ENCODE assay signal across 13 cellular contexts in the genomic region with DNA sequence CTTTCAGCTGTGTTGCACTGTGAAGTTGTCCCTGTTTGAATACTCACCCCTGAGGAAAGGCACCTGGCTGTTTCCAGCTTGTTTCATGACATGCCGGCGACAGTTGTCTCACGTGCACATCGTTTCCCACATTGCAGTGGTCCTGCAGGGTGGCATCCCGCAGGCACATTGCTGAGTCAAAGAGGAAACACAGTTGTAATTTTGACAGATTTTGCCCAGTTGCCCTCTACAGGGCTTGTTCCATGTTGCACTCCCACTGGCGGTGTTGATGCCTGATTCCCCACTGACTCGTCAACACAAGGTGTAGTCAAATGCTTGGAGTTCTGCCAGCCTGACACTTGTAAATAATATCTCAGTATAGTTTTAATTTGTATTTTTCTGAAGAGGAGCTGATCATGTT. TPM values are rescaled to one million over a fixed set of nuclear protein-coding genes. Genes with fewer than 3 reads are reported as not detected.
DNase-seq lines count a peak whose midpoint lies in the region; ATAC-seq and TF ChIP-seq lines count a peak whose summit lies in the region.
"Had no signal": no experiment of that assay in that cellular context is flagged by ENCODE, and none has a peak within 500 bp of the region (broad histone marks: within the 10 kb centered on the region; RNA-seq: fewer than 3 reads in every experiment).

No MANE protein-coding gene starts in this region.

- H3K36me3 Mint-ChIP-seq in endodermal cell (ENCODE audit: low read depth) = peaks cover 2% of the 10 kb centered on the region

- H3K4me1 ChIP-seq in endodermal cell (ENCODE audit: control insufficient read depth, insufficient read depth, low read length) (no peaks in the 10 kb centered on the region), adrenal gland (replicated peaks in 1 of 2) (peaks cover 23 to 30% of the 10 kb centered on the region in 2 donors)

- H3K36me3 ChIP-seq in endodermal cell (ENCODE audit: control insufficient read depth, insufficient read depth, low read length) = no peaks in the 10 kb centered on the region
- H3K36me3 ChIP-seq in adrenal gland (replicated peaks in 1 of 2) = no peaks in the 10 kb centered on the region

- H3K27me3 ChIP-seq in endodermal cell (ENCODE audit: control insufficient read depth, insufficient read depth, low read length, poor library complexity, severe bottlenecking) (no peaks in the 10 kb centered on the region), adrenal gland (no peaks in the 10 kb centered on the region)

- no peak overlapping the region for H3K4me3 Mint-ChIP-seq in endodermal cell
- H3K4me3 Mint-ChIP-seq: stimulated activated naive CD8-positive, alpha-beta T cell treated with anti-CD3 and anti-CD28 coated beads, Interleukin-15, Interleukin-2, amounts not matched to agents 100 ng/mL and 50 ng/mL, for 24 hours had no signal

- H3K27ac ChIP-seq in endodermal cell (ENCODE audit: low read depth, low read length) (no peak overlapping the region), temporal lobe (ENCODE audit: low read depth, low read length) (peak overlapping the region; percentile 19), adrenal gland (no peak overlapping the region)

- ATAC-seq in HG02571 (IDR thresholded peaks at IDR 0.05; ENCODE audit: unreplicated experiment) = no peak

- DNase-seq in SIG-M5 treated with dmso at 0.1 percent for 504 hours (lab: John Stamatoyannopoulos, UW; ENCODE audit: unreplicated experiment) (peak; percentile 14), SIG-M5 (lab: John Stamatoyannopoulos, UW) (no peak), NCI-H2227 (lab: John Stamatoyannopoulos, UW; ENCODE audit: unreplicated experiment) (peak; percentile 28), endodermal cell (no peak), adrenal gland (no peak), retina (no peak)
- DNase-seq: cortex of kidney, head of caudate nucleus, NCI-H1930, T1000 had no signal

- H3K4me1 Mint-ChIP-seq in endodermal cell = peaks cover 10% of the 10 kb centered on the region

- H3K9ac ChIP-seq in endodermal cell (ENCODE audit: extremely low read depth, low read length, poor library complexity, severe bottlenecking) = no peak overlapping the region

- intact Hi-C loops in adrenal gland (cut with DNase I) = no loop called here

- no peaks in the 10 kb centered on the region for H3K9me3 Mint-ChIP-seq in endodermal cell
- H3K9me3 Mint-ChIP-seq: stimulated activated naive CD8-positive, alpha-beta T cell treated with anti-CD3 and anti-CD28 coated beads, Interleukin-15, Interleukin-2, amounts not matched to agents 100 ng/mL and 50 ng/mL, for 24 hours had no signal

- H3K4me3 ChIP-seq in endodermal cell (ENCODE audit: low read length) = no peak overlapping the region
- H3K4me3 ChIP-seq in adrenal gland = no peak overlapping the region

- WGBS in endodermal cell (ENCODE audit: insufficient coverage in 1 of 2, insufficient read length in 1 of 2), 2 experiments = 87 to 92% methylated on average over 7 of the region's 7 CpGs
- 77 to 86% (median 83%) methylated on average over 7 of the region's 7 CpGs for WGBS in adrenal gland, 4 donors

- H3K9me3 ChIP-seq in endodermal cell (ENCODE audit: control insufficient read depth, low read length) = no peaks in the 10 kb centered on the region
- no peaks in the 10 kb centered on the region for H3K9me3 ChIP-seq in adrenal gland (replicated peaks in 1 of 3)

- TF ChIP-seq POLR2A in adrenal gland (IDR thresholded peaks at IDR 0.05) = no peak

- TF ChIP-seq CTCF in endodermal cell (conservative IDR thresholded peaks at IDR 0.05) = peak; percentile 57
- peak in 3 of 6 experiments; percentile 4 to 20 (median 9) for TF ChIP-seq CTCF in adrenal gland (IDR thresholded peaks at IDR 0.05)

- H3K27ac Mint-ChIP-seq in endodermal cell = no peak overlapping the region
- H3K27ac Mint-ChIP-seq: stimulated activated naive CD8-positive, alpha-beta T cell treated with anti-CD3 and anti-CD28 coated beads, Interleukin-15, Interleukin-2, amounts not matched to agents 100 ng/mL and 50 ng/mL, for 24 hours had no signal

- H3K27me3 Mint-ChIP-seq in endodermal cell (ENCODE audit: insufficient read depth) = no peaks in the 10 kb centered on the region

RNA-seq across cellular contexts. Expression of gene EPN2, which starts 23.8 kb away (rescaled TPM):
- 10 to 100 TPM; 46.0 to 50.9 TPM for total RNA-seq in endodermal cell
- polyA plus RNA-seq in endodermal cell (2013, experiment 1 of 2) = 27.7 TPM
- polyA plus RNA-seq in endodermal cell (2013, experiment 2 of 2) = 29.1 TPM
- total RNA-seq in temporal lobe = 44.7 TPM
- 10 to 100 TPM; 16.0 to 53.8 (median 22.6) TPM for total RNA-seq in adrenal gland
- 10 to 100 TPM; 12.0 to 24.6 (median 23.9) TPM for polyA plus RNA-seq in adrenal gland

Comparison
In these comparisons a context has a peak if more than half of its experiments do, and no peak if none do; other contexts are left out.
1. DNase-seq: peak in SIG-M5 treated with dmso at 0.1 percent for 504 hours (single experiment) and NCI-H2227 (single experiment); none in SIG-M5 (single experiment), endodermal cell (single experiment), adrenal gland (0 of 7) and retina (single experiment).